In the genomic region with DNA sequence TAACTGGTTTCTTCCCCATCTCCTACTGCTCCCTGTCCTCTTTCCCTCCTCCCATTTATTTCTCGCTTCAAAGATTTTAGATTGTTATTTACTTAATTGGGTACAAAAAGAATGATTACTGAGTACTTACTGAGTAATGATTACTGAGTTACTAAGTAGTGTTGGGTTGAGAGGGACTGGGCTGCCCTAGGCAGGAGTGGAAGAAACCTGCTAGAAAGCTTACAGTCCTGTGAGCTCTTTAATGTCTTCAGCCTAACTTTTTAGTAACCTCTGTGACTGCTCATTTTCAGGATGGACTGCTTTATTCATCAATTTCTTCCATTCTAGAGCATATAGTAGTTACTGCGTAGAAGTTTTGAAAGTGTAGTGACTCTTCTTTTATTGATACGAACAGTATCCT, we compare ENCODE assay signal across 37 cellular contexts.
"Had no signal": no experiment of that assay in that cellular context is flagged by ENCODE, and none has a peak within 500 bp of the region (broad histone marks: within the 10 kb centered on the region; RNA-seq: fewer than 3 reads in every experiment).

No MANE protein-coding gene starts in this region.

- H3K9me3 Mint-ChIP-seq: activated CD4-positive, alpha-beta memory T cell treated with anti-CD3 and anti-CD28 coated beads, Interleukin-2, amount 10 ng/mL, durations not matched to agents 7 days and 5 days; activated naive CD4-positive, alpha-beta T cell treated with anti-CD3 and anti-CD28 coated beads, Interleukin-2, amount 10 ng/mL, durations not matched to agents 7 days and 5 days; activated naive CD4-positive, alpha-beta T cell treated with anti-CD3 and anti-CD28 coated beads, Interleukin-2, amount 50 U/mL, for 24 hours; activated naive CD8-positive, alpha-beta T cell treated with anti-CD3 and anti-CD28 coated beads, Interleukin-2, amount 10 ng/mL, durations not matched to agents 7 days and 5 days; activated naive CD8-positive, alpha-beta T cell treated with anti-CD3 and anti-CD28 coated beads, Interleukin-2, amount 50 U/mL, for 24 hours; activated T-cell treated with anti-CD3 and anti-CD28 coated beads, Interleukin-2, amount 50 U/mL, for 24 hours; T-helper 1 cell treated with Interleukin-12 subunit alpha and Interleukin-12 subunit beta and Interleukin-4 antibody, amounts not matched to agents 30 μg/mL and 1 μg/mL, for 36 hours; T-helper 2 cell treated with Interferon-gamma antibody and Interleukin-4, amounts not matched to agents 5 μg/mL and 100 μg/mL, for 36 hours; WTC11 had no signal

- H3K27me3 ChIP-seq: ascending aorta, cardiac muscle cell had no signal

- H3K27me3 Mint-ChIP-seq: activated CD4-positive, alpha-beta memory T cell treated with anti-CD3 and anti-CD28 coated beads, Interleukin-2, amount 10 ng/mL, durations not matched to agents 7 days and 5 days; activated CD4-positive, alpha-beta T cell treated with anti-CD3 and anti-CD28 coated beads for 36 hours; activated CD4-positive, alpha-beta T cell treated with anti-CD3 and anti-CD28 coated beads, Interleukin-2, amount 10 ng/mL, durations not matched to agents 7 days and 5 days; activated CD8-positive, alpha-beta memory T cell treated with anti-CD3 and anti-CD28 coated beads, Interleukin-2, amount 10 ng/mL, durations not matched to agents 7 days and 5 days; activated naive CD4-positive, alpha-beta T cell treated with anti-CD3 and anti-CD28 coated beads, Interleukin-2, amount 10 ng/mL, durations not matched to agents 7 days and 5 days; activated naive CD4-positive, alpha-beta T cell treated with anti-CD3 and anti-CD28 coated beads, Interleukin-2, amount 50 U/mL, for 24 hours; activated naive CD8-positive, alpha-beta T cell; activated naive CD8-positive, alpha-beta T cell treated with anti-CD3 and anti-CD28 coated beads, Interleukin-2, amount 10 ng/mL, durations not matched to agents 7 days and 5 days; activated naive CD8-positive, alpha-beta T cell treated with anti-CD3 and anti-CD28 coated beads, Interleukin-2, amount 50 U/mL, for 24 hours; activated T-cell treated with anti-CD3 and anti-CD28 coated beads, Interleukin-2, amount 50 U/mL, for 24 hours; brain had no signal

- H3K27ac ChIP-seq: ascending aorta, cardiac muscle cell, WERI-Rb-1 had no signal

- ATAC-seq: activated CD4-positive, alpha-beta T cell treated with anti-CD3 and anti-CD28 coated beads for 36 hours; activated CD4-positive, CD25-positive, alpha-beta regulatory T cell treated with anti-CD3 and anti-CD28 coated beads, Interleukin-2, amount 50 U/mL, for 24 hours; activated CD8-positive, alpha-beta memory T cell treated with anti-CD3 and anti-CD28 coated beads, Interleukin-2, amount 10 ng/mL, durations not matched to agents 7 days and 5 days; activated CD8-positive, alpha-beta T cell treated with anti-CD3 and anti-CD28 coated beads, Interleukin-2, amount 10 ng/mL, durations not matched to agents 7 days and 5 days; activated naive CD8-positive, alpha-beta T cell treated with anti-CD3 and anti-CD28 coated beads, Interleukin-2, amount 50 U/mL, for 24 hours; WTC11 had no signal

- H3K4me3 Mint-ChIP-seq: activated CD4-positive, alpha-beta memory T cell treated with anti-CD3 and anti-CD28 coated beads, Interleukin-2, amount 10 ng/mL, durations not matched to agents 7 days and 5 days; activated CD4-positive, alpha-beta T cell treated with anti-CD3 and anti-CD28 coated beads for 36 hours; activated CD4-positive, alpha-beta T cell treated with anti-CD3 and anti-CD28 coated beads, Interleukin-2, amount 10 ng/mL, durations not matched to agents 7 days and 5 days; activated CD8-positive, alpha-beta memory T cell treated with anti-CD3 and anti-CD28 coated beads, Interleukin-2, amount 10 ng/mL, durations not matched to agents 7 days and 5 days; activated CD8-positive, alpha-beta T cell treated with anti-CD3 and anti-CD28 coated beads, Interleukin-2, amount 10 ng/mL, durations not matched to agents 7 days and 5 days; activated naive CD4-positive, alpha-beta T cell treated with anti-CD3 and anti-CD28 coated beads, Interleukin-2, amount 10 ng/mL, durations not matched to agents 7 days and 5 days; activated naive CD4-positive, alpha-beta T cell treated with anti-CD3 and anti-CD28 coated beads, Interleukin-2, amount 50 U/mL, for 24 hours; activated naive CD8-positive, alpha-beta T cell; activated naive CD8-positive, alpha-beta T cell treated with anti-CD3 and anti-CD28 coated beads, Interleukin-2, amount 10 ng/mL, durations not matched to agents 7 days and 5 days; activated naive CD8-positive, alpha-beta T cell treated with anti-CD3 and anti-CD28 coated beads, Interleukin-2, amount 50 U/mL, for 24 hours; activated T-cell treated with anti-CD3 and anti-CD28 coated beads, Interleukin-2, amount 50 U/mL, for 24 hours; brain; T-helper 1 cell treated with Interleukin-12 subunit alpha and Interleukin-12 subunit beta and Interleukin-4 antibody, amounts not matched to agents 30 μg/mL and 1 μg/mL, for 36 hours; T-helper 2 cell treated with Interferon-gamma antibody and Interleukin-4, amounts not matched to agents 5 μg/mL and 100 μg/mL, for 36 hours; WTC11 had no signal

- H3K4me1 ChIP-seq: ascending aorta had no signal

- FAIRE-seq: bronchial epithelial cell had no signal

- H3K27ac Mint-ChIP-seq: activated CD4-positive, alpha-beta memory T cell treated with anti-CD3 and anti-CD28 coated beads, Interleukin-2, amount 10 ng/mL, durations not matched to agents 7 days and 5 days; activated CD4-positive, alpha-beta T cell treated with anti-CD3 and anti-CD28 coated beads for 36 hours; activated CD4-positive, alpha-beta T cell treated with anti-CD3 and anti-CD28 coated beads, Interleukin-2, amount 10 ng/mL, durations not matched to agents 7 days and 5 days; activated CD8-positive, alpha-beta memory T cell treated with anti-CD3 and anti-CD28 coated beads, Interleukin-2, amount 10 ng/mL, durations not matched to agents 7 days and 5 days; activated CD8-positive, alpha-beta T cell treated with anti-CD3 and anti-CD28 coated beads, Interleukin-2, amount 10 ng/mL, durations not matched to agents 7 days and 5 days; activated naive CD4-positive, alpha-beta T cell treated with anti-CD3 and anti-CD28 coated beads, Interleukin-2, amount 10 ng/mL, durations not matched to agents 7 days and 5 days; activated naive CD4-positive, alpha-beta T cell treated with anti-CD3 and anti-CD28 coated beads, Interleukin-2, amount 50 U/mL, for 24 hours; activated naive CD8-positive, alpha-beta T cell; activated naive CD8-positive, alpha-beta T cell treated with anti-CD3 and anti-CD28 coated beads, Interleukin-2, amount 10 ng/mL, durations not matched to agents 7 days and 5 days; activated naive CD8-positive, alpha-beta T cell treated with anti-CD3 and anti-CD28 coated beads, Interleukin-2, amount 50 U/mL, for 24 hours; activated T-cell treated with anti-CD3 and anti-CD28 coated beads, Interleukin-2, amount 50 U/mL, for 24 hours; activated T-helper 2 cell treated with anti-CD3 and anti-CD28 coated beads, Interferon-gamma antibody, Interleukin-2, Interleukin-4, amounts not matched to agents 10 μg/mL and 5 μg/mL and 100 μg/mL, durations not matched to agents 14 hours and 24 hours and 36 hours; T-helper 1 cell treated with Interleukin-12 subunit alpha and Interleukin-12 subunit beta and Interleukin-4 antibody, amounts not matched to agents 30 μg/mL and 1 μg/mL, for 36 hours; T-helper 2 cell treated with Interferon-gamma antibody and Interleukin-4, amounts not matched to agents 5 μg/mL and 100 μg/mL, for 36 hours; WTC11 had no signal

- DNase-seq: activated CD4-positive, alpha-beta memory T cell treated with anti-CD3 and anti-CD28 coated beads, Interleukin-2, amount 10 ng/mL, durations not matched to agents 7 days and 5 days; activated CD4-positive, alpha-beta T cell treated with anti-CD3 and anti-CD28 coated beads for 1 hour; activated CD4-positive, alpha-beta T cell treated with anti-CD3 and anti-CD28 coated beads for 36 hours; activated CD4-positive, alpha-beta T cell treated with anti-CD3 and anti-CD28 coated beads for 48 hours; activated CD4-positive, alpha-beta T cell treated with anti-CD3 and anti-CD28 coated beads, Interleukin-2, amount 10 ng/mL, durations not matched to agents 7 days and 5 days; activated CD4-positive, alpha-beta T cell treated with anti-CD3 and anti-CD28 coated beads, Interleukin-2, amount 50 U/mL, for 48 hours; activated CD4-positive, CD25-positive, alpha-beta regulatory T cell; activated CD8-positive, alpha-beta memory T cell treated with anti-CD3 and anti-CD28 coated beads for 24 hours; activated CD8-positive, alpha-beta memory T cell treated with anti-CD3 and anti-CD28 coated beads, Interleukin-2, amount 10 ng/mL, durations not matched to agents 7 days and 5 days; activated CD8-positive, alpha-beta memory T cell treated with anti-CD3 and anti-CD28 coated beads, Interleukin-2, amount 50 U/mL, for 48 hours; activated CD8-positive, alpha-beta T cell treated with anti-CD3 and anti-CD28 coated beads, Interleukin-2, amount 10 ng/mL, durations not matched to agents 7 days and 5 days; activated effector memory CD4-positive, alpha-beta T cell treated with Interleukin-2 at 50 U/mL for 16 hours; activated gamma-delta T cell; activated naive CD4-positive, alpha-beta T cell treated with anti-CD3 and anti-CD28 coated beads, Interleukin-2, amount 10 ng/mL, durations not matched to agents 7 days and 5 days; activated naive CD4-positive, alpha-beta T cell treated with Interleukin-2 at 50 U/mL for 16 hours; activated naive CD8-positive, alpha-beta T cell treated with anti-CD3 and anti-CD28 coated beads, Interleukin-2, amount 10 ng/mL, durations not matched to agents 7 days and 5 days; activated naive CD8-positive, alpha-beta T cell treated with anti-CD3 and anti-CD28 coated beads, Interleukin-2, amount 50 U/mL, for 24 hours; activated T-cell treated with anti-CD3 and anti-CD28 coated beads, Interleukin-2, amount 50 U/mL, for 24 hours; activated T-cell treated with anti-CD3 and anti-CD28 coated beads, Interleukin-2, amount 50 U/mL, for 48 hours; amygdala; anterior cingulate cortex; caudate nucleus; T-helper 1 cell; T-helper 2 cell; T-helper 9 cell; WERI-Rb-1 had no signal

- H3K36me3 ChIP-seq: ascending aorta, cardiac muscle cell had no signal

- H3K9me3 ChIP-seq: ascending aorta had no signal

- H3K4me3 ChIP-seq: ascending aorta, cardiac muscle cell had no signal
